38 cellular contexts compared by ENCODE assay signal in genomic region chr2:240769096-240769495, GRCh38. TPM values are rescaled to one million over a fixed set of nuclear protein-coding genes. Genes with fewer than 3 reads are reported as not detected.
"Had no signal": no experiment of that assay in that cellular context is flagged by ENCODE, and none has a peak within 500 bp of the region (broad histone marks: within the 10 kb centered on the region; RNA-seq: fewer than 3 reads in every experiment).

No MANE protein-coding gene starts in this region.

- H3K27ac Mint-ChIP-seq: activated B cell treated with CpG ODN at 0.5 μM for 24 hours; activated CD8-positive, alpha-beta memory T cell treated with anti-CD3 and anti-CD28 coated beads, Interleukin-2, amount 10 ng/mL, durations not matched to agents 7 days and 5 days; activated CD8-positive, alpha-beta T cell treated with anti-CD3 and anti-CD28 coated beads for 36 hours; activated naive CD4-positive, alpha-beta T cell treated with anti-CD3 and anti-CD28 coated beads for 36 hours; activated naive CD4-positive, alpha-beta T cell treated with anti-CD3 and anti-CD28 coated beads, Interleukin-2, amount 50 U/mL, for 24 hours; activated naive CD8-positive, alpha-beta T cell treated with anti-CD3 and anti-CD28 coated beads for 36 hours; activated naive CD8-positive, alpha-beta T cell treated with anti-CD3 and anti-CD28 coated beads, Interleukin-2, amount 50 U/mL, for 24 hours; activated T-helper 1 cell treated with anti-CD3 and anti-CD28 coated beads, Interleukin-12 subunit alpha, Interleukin-12 subunit beta, Interleukin-2, Interleukin-4 antibody, amounts not matched to agents 30 ng/mL and 10 ng/mL and 1 ng/mL, durations not matched to agents 14 hours and 24 hours and 36 hours; activated T-helper 2 cell treated with anti-CD3 and anti-CD28 coated beads, Interferon-gamma antibody, Interleukin-2, Interleukin-4, amounts not matched to agents 10 μg/mL and 5 μg/mL and 100 μg/mL, durations not matched to agents 14 hours and 24 hours and 36 hours; brain; dendritic cell treated with granulocyte-macrophage colony-stimulating factor and Interleukin-4, amounts not matched to agents 40 ng/mL and 50 ng/mL, for 4 days; effector memory CD8-positive, alpha-beta T cell; T-helper 17 cell; T-helper 2 cell treated with Interferon-gamma antibody and Interleukin-4, amounts not matched to agents 5 μg/mL and 100 μg/mL, for 36 hours had no signal

- H3K4me1 ChIP-seq: adrenal gland, ascending aorta, breast epithelium, esophagus muscularis mucosa, foreskin keratinocyte, gastrocnemius medialis, heart left ventricle had no signal

- H3K27me3 ChIP-seq: adrenal gland, ascending aorta, breast epithelium, cardiac muscle cell, esophagus muscularis mucosa, foreskin keratinocyte, gastrocnemius medialis, heart left ventricle had no signal

- H3K4me3 Mint-ChIP-seq: activated B cell treated with CpG ODN at 0.5 μM for 24 hours; activated CD8-positive, alpha-beta memory T cell treated with anti-CD3 and anti-CD28 coated beads, Interleukin-2, amount 10 ng/mL, durations not matched to agents 7 days and 5 days; activated CD8-positive, alpha-beta T cell treated with anti-CD3 and anti-CD28 coated beads for 36 hours; activated naive CD4-positive, alpha-beta T cell treated with anti-CD3 and anti-CD28 coated beads for 36 hours; activated naive CD4-positive, alpha-beta T cell treated with anti-CD3 and anti-CD28 coated beads, Interleukin-2, amount 50 U/mL, for 24 hours; activated naive CD8-positive, alpha-beta T cell treated with anti-CD3 and anti-CD28 coated beads for 36 hours; activated naive CD8-positive, alpha-beta T cell treated with anti-CD3 and anti-CD28 coated beads, Interleukin-2, amount 50 U/mL, for 24 hours; activated T-helper 1 cell treated with anti-CD3 and anti-CD28 coated beads, Interleukin-12 subunit alpha, Interleukin-12 subunit beta, Interleukin-2, Interleukin-4 antibody, amounts not matched to agents 30 ng/mL and 10 ng/mL and 1 ng/mL, durations not matched to agents 14 hours and 24 hours and 36 hours; brain; dendritic cell treated with granulocyte-macrophage colony-stimulating factor and Interleukin-4, amounts not matched to agents 40 ng/mL and 50 ng/mL, for 4 days; effector memory CD8-positive, alpha-beta T cell; T-helper 17 cell; T-helper 2 cell treated with Interferon-gamma antibody and Interleukin-4, amounts not matched to agents 5 μg/mL and 100 μg/mL, for 36 hours had no signal

- H3K27ac ChIP-seq: adrenal gland, ascending aorta, breast epithelium, cardiac muscle cell, coronary artery, esophagus muscularis mucosa, foreskin keratinocyte, gastrocnemius medialis, heart left ventricle, WERI-Rb-1 had no signal

- H3K36me3 Mint-ChIP-seq: activated CD8-positive, alpha-beta memory T cell treated with anti-CD3 and anti-CD28 coated beads, Interleukin-2, amount 10 ng/mL, durations not matched to agents 7 days and 5 days; activated naive CD4-positive, alpha-beta T cell treated with anti-CD3 and anti-CD28 coated beads, Interleukin-2, amount 50 U/mL, for 24 hours; activated naive CD8-positive, alpha-beta T cell treated with anti-CD3 and anti-CD28 coated beads for 36 hours had no signal

- H3K9me3 Mint-ChIP-seq: activated B cell treated with CpG ODN at 0.5 μM for 24 hours; activated CD8-positive, alpha-beta T cell treated with anti-CD3 and anti-CD28 coated beads for 36 hours; activated naive CD4-positive, alpha-beta T cell treated with anti-CD3 and anti-CD28 coated beads for 36 hours; activated naive CD4-positive, alpha-beta T cell treated with anti-CD3 and anti-CD28 coated beads, Interleukin-2, amount 50 U/mL, for 24 hours; activated naive CD8-positive, alpha-beta T cell treated with anti-CD3 and anti-CD28 coated beads for 36 hours; activated naive CD8-positive, alpha-beta T cell treated with anti-CD3 and anti-CD28 coated beads, Interleukin-2, amount 50 U/mL, for 24 hours; activated T-helper 1 cell treated with anti-CD3 and anti-CD28 coated beads, Interleukin-12 subunit alpha, Interleukin-12 subunit beta, Interleukin-2, Interleukin-4 antibody, amounts not matched to agents 30 ng/mL and 10 ng/mL and 1 ng/mL, durations not matched to agents 14 hours and 24 hours and 36 hours; activated T-helper 2 cell treated with anti-CD3 and anti-CD28 coated beads, Interferon-gamma antibody, Interleukin-2, Interleukin-4, amounts not matched to agents 10 μg/mL and 5 μg/mL and 100 μg/mL, durations not matched to agents 14 hours and 24 hours and 36 hours; brain; dendritic cell treated with granulocyte-macrophage colony-stimulating factor and Interleukin-4, amounts not matched to agents 40 ng/mL and 50 ng/mL, for 4 days; effector memory CD8-positive, alpha-beta T cell; T-helper 2 cell treated with Interferon-gamma antibody and Interleukin-4, amounts not matched to agents 5 μg/mL and 100 μg/mL, for 36 hours had no signal

- ATAC-seq: activated CD4-positive, CD25-positive, alpha-beta regulatory T cell treated with anti-CD3 and anti-CD28 coated beads, Interleukin-2, amount 50 U/mL, for 24 hours; activated CD8-positive, alpha-beta memory T cell treated with anti-CD3 and anti-CD28 coated beads, Interleukin-2, amount 10 ng/mL, durations not matched to agents 7 days and 5 days; activated CD8-positive, alpha-beta T cell treated with anti-CD3 and anti-CD28 coated beads for 36 hours; activated naive CD8-positive, alpha-beta T cell treated with anti-CD3 and anti-CD28 coated beads, Interleukin-2, amount 50 U/mL, for 24 hours; effector memory CD8-positive, alpha-beta T cell; foreskin keratinocyte; gastrocnemius medialis; heart left ventricle; T-helper 17 cell had no signal

- H3K4me1 Mint-ChIP-seq: activated B cell treated with CpG ODN at 0.5 μM for 24 hours; activated CD8-positive, alpha-beta memory T cell treated with anti-CD3 and anti-CD28 coated beads, Interleukin-2, amount 10 ng/mL, durations not matched to agents 7 days and 5 days; activated naive CD4-positive, alpha-beta T cell treated with anti-CD3 and anti-CD28 coated beads, Interleukin-2, amount 50 U/mL, for 24 hours; activated naive CD8-positive, alpha-beta T cell treated with anti-CD3 and anti-CD28 coated beads for 36 hours; activated naive CD8-positive, alpha-beta T cell treated with anti-CD3 and anti-CD28 coated beads, Interleukin-2, amount 50 U/mL, for 24 hours; brain; T-helper 17 cell had no signal

- H3K4me3 ChIP-seq: adrenal gland, ascending aorta, breast epithelium, cardiac muscle cell, coronary artery, esophagus muscularis mucosa, gastrocnemius medialis, heart left ventricle had no signal

- H3K36me3 ChIP-seq: adrenal gland, ascending aorta, breast epithelium, cardiac muscle cell, esophagus muscularis mucosa, gastrocnemius medialis, heart left ventricle had no signal

- H3K27me3 Mint-ChIP-seq: activated B cell treated with CpG ODN at 0.5 μM for 24 hours; activated CD8-positive, alpha-beta memory T cell treated with anti-CD3 and anti-CD28 coated beads, Interleukin-2, amount 10 ng/mL, durations not matched to agents 7 days and 5 days; activated CD8-positive, alpha-beta T cell treated with anti-CD3 and anti-CD28 coated beads for 36 hours; activated naive CD4-positive, alpha-beta T cell treated with anti-CD3 and anti-CD28 coated beads, Interleukin-2, amount 50 U/mL, for 24 hours; activated naive CD8-positive, alpha-beta T cell treated with anti-CD3 and anti-CD28 coated beads for 36 hours; activated naive CD8-positive, alpha-beta T cell treated with anti-CD3 and anti-CD28 coated beads, Interleukin-2, amount 50 U/mL, for 24 hours; brain; dendritic cell treated with granulocyte-macrophage colony-stimulating factor and Interleukin-4, amounts not matched to agents 40 ng/mL and 50 ng/mL, for 4 days; effector memory CD8-positive, alpha-beta T cell; T-helper 17 cell had no signal

- H3K9me3 ChIP-seq: adrenal gland, ascending aorta, breast epithelium, esophagus muscularis mucosa, gastrocnemius medialis, heart left ventricle had no signal

- DNase-seq: activated B cell treated with CpG ODN at 0.5 μM for 24 hours; activated CD4-positive, alpha-beta T cell treated with anti-CD3 and anti-CD28 coated beads for 48 hours; activated CD4-positive, alpha-beta T cell treated with anti-CD3 and anti-CD28 coated beads, Interleukin-2, amount 50 U/mL, for 1 hour; activated CD4-positive, alpha-beta T cell treated with anti-CD3 and anti-CD28 coated beads, Interleukin-2, amount 50 U/mL, for 48 hours; activated CD8-positive, alpha-beta memory T cell treated with anti-CD3 and anti-CD28 coated beads, Interleukin-2, amount 10 ng/mL, durations not matched to agents 7 days and 5 days; activated CD8-positive, alpha-beta memory T cell treated with anti-CD3 and anti-CD28 coated beads, Interleukin-2, amount 50 U/mL, for 4 hours; activated CD8-positive, alpha-beta T cell treated with anti-CD3 and anti-CD28 coated beads for 36 hours; activated effector memory CD4-positive, alpha-beta T cell treated with anti-CD3 and anti-CD28 coated beads, Interleukin-2, amount 50 U/mL, for 16 hours; activated naive CD4-positive, alpha-beta T cell treated with anti-CD3 and anti-CD28 coated beads for 36 hours; activated naive CD8-positive, alpha-beta T cell treated with anti-CD3 and anti-CD28 coated beads for 36 hours; activated naive CD8-positive, alpha-beta T cell treated with anti-CD3 and anti-CD28 coated beads, Interleukin-2, amount 50 U/mL, for 24 hours; activated T-cell treated with anti-CD3 and anti-CD28 coated beads, Interleukin-2, amount 50 U/mL, for 1 hour; activated T-cell treated with anti-CD3 and anti-CD28 coated beads, Interleukin-2, amount 50 U/mL, for 48 hours; adrenal gland; central memory CD4-positive, alpha-beta T cell; cerebellar nuclear complex; effector CD4-positive, alpha-beta T cell; effector memory CD8-positive, alpha-beta T cell; erythroblast; foreskin keratinocyte; gastrocnemius medialis; glutamatergic neuron; heart left ventricle; T-helper 17 cell; T1000; WERI-Rb-1 had no signal

RNA-seq across cellular contexts. Expression of gene KIF1A, which starts 50.9 kb away (rescaled TPM):
- total RNA-seq: activated B cell treated with CpG ODN at 0.5 μM for 24 hours, foreskin keratinocyte had no signal
- polyA plus RNA-seq: foreskin keratinocyte had no signal
